In the genomic region with DNA sequence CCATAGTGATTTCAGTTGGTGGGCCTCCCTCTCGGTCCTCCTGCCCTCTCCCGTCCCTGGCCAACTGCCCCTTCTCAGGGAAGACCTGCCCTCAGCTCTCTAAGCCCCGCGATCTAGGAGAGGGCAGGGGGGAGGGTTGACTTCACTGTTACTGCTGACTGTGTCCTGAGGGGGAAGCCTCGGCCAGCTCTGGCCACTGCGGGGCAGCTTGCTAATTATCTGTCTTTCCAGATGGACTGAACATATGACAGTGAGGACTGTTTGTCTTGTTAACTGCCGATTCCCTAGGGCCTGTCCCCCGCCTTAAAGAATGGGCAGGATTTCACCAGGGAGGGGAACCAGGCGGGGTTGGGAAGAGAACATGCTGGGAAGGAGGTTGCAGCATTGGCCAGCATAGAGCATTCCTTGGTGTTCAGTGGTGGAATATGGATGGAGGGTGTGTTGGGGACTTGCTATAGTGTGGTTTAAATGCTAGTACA, we compare ENCODE assay signal across 10 cellular contexts.
DNase-seq lines count a peak whose midpoint lies in the region; ATAC-seq and TF ChIP-seq lines count a peak whose summit lies in the region.
"Had no signal": no experiment of that assay in that cellular context is flagged by ENCODE, and none has a peak within 500 bp of the region (broad histone marks: within the 10 kb centered on the region; RNA-seq: fewer than 3 reads in every experiment).

No MANE protein-coding gene starts in this region.

- DNase-seq in AG10803 (ENCODE audit: low read depth) (peak; percentile 74), NCI-H2171 treated with DMSO at 0.1 percent for 48 hours (lab: John Stamatoyannopoulos, UW) (peak; percentile 42), midbrain (lab: John Stamatoyannopoulos, UW) (peak; percentile 53), GM10248 (ENCODE audit: extremely low spot score) (no peak)
- DNase-seq in stimulated activated CD4-positive, alpha-beta T cell treated with anti-CD3 and anti-CD28 coated beads, Interleukin-1b, Interleukin-23, amount 100 ng/mL, for 48 hours: no peak
- DNase-seq in central memory CD4-positive, alpha-beta T cell: no peak
- DNase-seq: stimulated activated CD4-positive, alpha-beta T cell treated with anti-CD3 and anti-CD28 coated beads, Interleukin-4, amount 100 ng/mL, for 1 hour; T-helper 2 cell had no signal

- CTCF ChIA-PET in GM10248 (lab: Yijun Ruan, JAX): interaction anchor here (1.0 to 1.3 kb wide), 3 partner anchors 9 to 237 kb away, joined by 3 read pairs; no protein-coding TSS in a partner anchor

- no peak overlapping the region for H3K4me3 ChIP-seq in AG10803 (ENCODE audit: low read length)

- no peak for ATAC-seq in HG03354 (IDR thresholded peaks at IDR 0.05; ENCODE audit: poor library complexity, severe bottlenecking, unreplicated experiment)

- no peak for TF ChIP-seq CTCF in AG10803 (conservative IDR thresholded peaks at IDR 0.05; ENCODE audit: low read length)
- no peak for TF ChIP-seq CTCF in GM10248 (IDR thresholded peaks at IDR 0.05; ENCODE audit: control extremely low read depth, extremely low read depth, low read depth, missing control alignments)

- POLR2A ChIA-PET in GM10248 (lab: Yijun Ruan, JAX): no interaction called here

- H3K27ac ChIP-seq in cingulate gyrus (ENCODE audit: low read depth, low read length): peak overlapping the region; percentile 20

Comparison
In these comparisons a context has a peak if more than half of its experiments do, and no peak if none do; other contexts are left out.
1. DNase-seq: peak in AG10803 (single experiment), NCI-H2171 treated with DMSO at 0.1 percent for 48 hours (single experiment) and midbrain (single experiment); none in GM10248 (single experiment), stimulated activated CD4-positive, alpha-beta T cell treated with anti-CD3 and anti-CD28 coated beads, Interleukin-1b, Interleukin-23, amount 100 ng/mL, for 48 hours (single experiment) and central memory CD4-positive, alpha-beta T cell (single experiment).